In genomic region chr5:129110742-129111141, GRCh38 we compare ENCODE assay signal across 1 cellular context.
TF ChIP-seq lines count a peak whose summit lies in the region.

No MANE protein-coding gene starts in this region.

TF ChIP-seq in endothelial cell of umbilical vein, 7 proteins besides CTCF, POLR2A, EP300 and RAD21:
- TF ChIP-seq EZH2 (IDR thresholded peaks at IDR 0.05; ENCODE audit: borderline replicate concordance, low read depth, low read length, severe bottlenecking): no peak
- peak; percentile 22 for TF ChIP-seq GATA2 (IDR thresholded peaks at IDR 0.05; ENCODE audit: insufficient read depth, insufficient read length, low read depth, low read length)
